8 cellular contexts compared by ENCODE assay signal in the genomic region with DNA sequence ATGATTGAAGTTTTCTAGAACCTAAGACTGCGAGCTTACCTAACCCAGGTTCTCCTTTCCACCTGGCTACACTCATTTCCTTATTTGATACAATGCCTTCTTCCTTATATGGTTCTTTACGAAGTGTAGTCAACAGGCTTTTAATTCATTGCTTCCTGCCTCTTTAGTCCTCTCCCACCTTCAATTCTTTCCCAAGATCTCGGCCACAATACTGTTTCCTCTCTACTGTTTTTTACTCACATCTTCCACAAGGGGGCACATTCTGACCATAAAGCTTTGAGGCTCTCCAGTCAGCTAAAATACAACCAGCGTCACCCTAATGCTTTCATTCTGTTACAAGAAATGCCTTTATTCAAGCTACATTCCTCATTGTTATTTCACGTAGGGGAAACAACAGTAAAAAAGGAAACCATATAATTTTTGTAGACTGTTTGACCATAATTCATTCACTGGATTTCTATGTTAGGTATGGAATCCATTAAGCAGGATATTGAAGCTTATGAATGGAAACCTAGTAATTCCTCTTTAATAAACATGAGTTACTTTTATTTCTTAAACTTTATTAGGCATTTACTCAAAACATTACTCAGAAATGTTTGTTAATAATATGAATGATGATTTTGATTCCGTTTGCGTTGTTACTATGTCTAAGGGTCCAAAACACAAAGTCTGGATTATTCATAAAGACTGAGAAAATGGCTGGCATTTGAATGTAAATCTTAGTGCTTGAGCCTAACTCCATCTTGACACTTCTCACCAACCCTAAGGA. TPM values are rescaled to one million over a fixed set of nuclear protein-coding genes. Genes with fewer than 3 reads are reported as not detected.
DNase-seq lines count a peak whose midpoint lies in the region; ATAC-seq and TF ChIP-seq lines count a peak whose summit lies in the region.

No MANE protein-coding gene starts in this region.

- intact Hi-C loops in CD4-positive, alpha-beta T cell (cut with DNase I, micrococcal nuclease): loop anchor here in 1 of 2 experiments (10.0 kb wide), 1 partner anchor 902 kb away; no protein-coding TSS in a partner anchor

- no peaks in the 10 kb centered on the region for H3K36me3 ChIP-seq in neutrophil

- no peaks in the 10 kb centered on the region for H3K27me3 ChIP-seq in CD4-positive, alpha-beta T cell (ENCODE audit: control insufficient read depth, insufficient read depth, low read length)
- H3K27me3 ChIP-seq in neutrophil: no peaks in the 10 kb centered on the region

- H3K4me3 ChIP-seq in fibroblast of pulmonary artery (replicated peaks; ENCODE audit: low read depth, low read length) (peak overlapping the region; percentile 41), neutrophil (ENCODE audit: low read depth in 1 of 2, low read length in 1 of 2) (no peak overlapping the region)

- H3K36me3 Mint-ChIP-seq in CD4-positive, alpha-beta T cell (ENCODE audit: low read depth): no peaks in the 10 kb centered on the region
- no peaks in the 10 kb centered on the region for H3K36me3 Mint-ChIP-seq in activated CD4-positive, alpha-beta memory T cell treated with anti-CD3 and anti-CD28 coated beads, Interleukin-2, amount 10 ng/mL, durations not matched to agents 7 days and 5 days (ENCODE audit: low read depth)

- TF ChIP-seq CTCF in CD4-positive, alpha-beta T cell (IDR thresholded peaks at IDR 0.05): peak; percentile 27
- TF ChIP-seq CTCF in fibroblast of pulmonary artery (IDR thresholded peaks at IDR 0.05; ENCODE audit: low read length, missing control alignments): peak; percentile 81
- peak; percentile 13 for TF ChIP-seq CTCF in neutrophil (IDR thresholded peaks at IDR 0.05)

- H3K9me3 ChIP-seq in CD4-positive, alpha-beta T cell (ENCODE audit: control insufficient read depth, low read length): no peaks in the 10 kb centered on the region
- no peaks in the 10 kb centered on the region for H3K9me3 ChIP-seq in neutrophil

- no peaks in the 10 kb centered on the region for H3K9me3 Mint-ChIP-seq in CD4-positive, alpha-beta T cell
- H3K9me3 Mint-ChIP-seq in activated CD4-positive, alpha-beta memory T cell treated with anti-CD3 and anti-CD28 coated beads, Interleukin-2, amount 10 ng/mL, durations not matched to agents 7 days and 5 days: no peaks in the 10 kb centered on the region

- H3K27ac Mint-ChIP-seq in CD4-positive, alpha-beta T cell: no peak overlapping the region
- no peak overlapping the region for H3K27ac Mint-ChIP-seq in activated CD4-positive, alpha-beta memory T cell treated with anti-CD3 and anti-CD28 coated beads, Interleukin-2, amount 10 ng/mL, durations not matched to agents 7 days and 5 days

- no peak for ATAC-seq in CD4-positive, alpha-beta T cell (ENCODE audit: poor library complexity)
- ATAC-seq in GM18909 (IDR thresholded peaks at IDR 0.05; ENCODE audit: poor library complexity, unreplicated experiment): peak; percentile 89
- ATAC-seq in HG03066 (IDR thresholded peaks at IDR 0.05; ENCODE audit: low read depth, unreplicated experiment): peak; percentile 88

- DNase-seq in CD4-positive, alpha-beta T cell: no peak
- DNase-seq in NCI-H2029 (lab: John Stamatoyannopoulos, UW): peak; percentile 72
- DNase-seq in SW 1271 (lab: John Stamatoyannopoulos, UW): peak; percentile 57 to 81
- peak; percentile 95 for DNase-seq in fibroblast of pulmonary artery (ENCODE audit: low read depth)
- no peak for DNase-seq in activated CD4-positive, alpha-beta memory T cell treated with anti-CD3 and anti-CD28 coated beads, Interleukin-2, amount 10 ng/mL, durations not matched to agents 7 days and 5 days

- no peak overlapping the region for H3K4me3 Mint-ChIP-seq in CD4-positive, alpha-beta T cell
- H3K4me3 Mint-ChIP-seq in activated CD4-positive, alpha-beta memory T cell treated with anti-CD3 and anti-CD28 coated beads, Interleukin-2, amount 10 ng/mL, durations not matched to agents 7 days and 5 days: no peak overlapping the region

- no peaks in the 10 kb centered on the region for H3K4me1 Mint-ChIP-seq in CD4-positive, alpha-beta T cell (ENCODE audit: low read depth)
- no peaks in the 10 kb centered on the region for H3K4me1 Mint-ChIP-seq in activated CD4-positive, alpha-beta memory T cell treated with anti-CD3 and anti-CD28 coated beads, Interleukin-2, amount 10 ng/mL, durations not matched to agents 7 days and 5 days

- CTCF ChIA-PET in CD4-positive, alpha-beta T cell (lab: Charles Lee): no interaction called here
- CTCF ChIA-PET in activated CD4-positive, alpha-beta memory T cell treated with anti-CD3 and anti-CD28 coated beads, Interleukin-2, amount 10 ng/mL, durations not matched to agents 7 days and 5 days (lab: Charles Lee): interaction anchor here (1.0 to 4.1 kb wide), 9 partner anchors 10 to 902 kb away, joined by 3 to 93 read pairs (median 5); no protein-coding TSS in a partner anchor

- H3K4me1 ChIP-seq in neutrophil (ENCODE audit: control insufficient read depth in 1 of 2, insufficient read depth in 1 of 2, low read depth in 1 of 2, low read length in 1 of 2): peaks cover 6 to 7% of the 10 kb centered on the region in 2 experiments

- POLR2A ChIA-PET in CD4-positive, alpha-beta T cell (lab: Charles Lee): no interaction called here
- POLR2A ChIA-PET in activated CD4-positive, alpha-beta memory T cell treated with anti-CD3 and anti-CD28 coated beads, Interleukin-2, amount 10 ng/mL, durations not matched to agents 7 days and 5 days (lab: Charles Lee): no interaction called here

- no peaks in the 10 kb centered on the region for H3K27me3 Mint-ChIP-seq in CD4-positive, alpha-beta T cell
- H3K27me3 Mint-ChIP-seq in activated CD4-positive, alpha-beta memory T cell treated with anti-CD3 and anti-CD28 coated beads, Interleukin-2, amount 10 ng/mL, durations not matched to agents 7 days and 5 days: no peaks in the 10 kb centered on the region

- no peak overlapping the region for H3K27ac ChIP-seq in CD4-positive, alpha-beta T cell (ENCODE audit: low read depth, low read length)
- no peak overlapping the region for H3K27ac ChIP-seq in neutrophil

RNA-seq across cellular contexts. Expression of a gene that starts 29.5 kb away (rescaled TPM):
- total RNA-seq in CD4-positive, alpha-beta T cell: not detected
- not detected for total RNA-seq in activated CD4-positive, alpha-beta memory T cell treated with anti-CD3 and anti-CD28 coated beads, Interleukin-2, amount 10 ng/mL, durations not matched to agents 7 days and 5 days

Comparison
In these comparisons a context has a peak if more than half of its experiments do, and no peak if none do; other contexts are left out.
1. DNase-seq: peak in NCI-H2029 (single experiment), SW 1271 (2 of 2) and fibroblast of pulmonary artery (single experiment); none in CD4-positive, alpha-beta T cell (0 of 10) and activated CD4-positive, alpha-beta memory T cell treated with anti-CD3 and anti-CD28 coated beads, Interleukin-2, amount 10 ng/mL, durations not matched to agents 7 days and 5 days (single experiment).
2. CTCF ChIP-seq: peak in every context shown above with its lines; median percentile 81 in fibroblast of pulmonary artery; 27 in CD4-positive, alpha-beta T cell; 13 in neutrophil.